Comparison of ENCODE assay signal across 26 cellular contexts in genomic region chr2:120699292-120699691, GRCh38. TPM values are rescaled to one million over a fixed set of nuclear protein-coding genes. Genes with fewer than 3 reads are reported as not detected.
DNase-seq lines count a peak whose midpoint lies in the region; ATAC-seq and TF ChIP-seq lines count a peak whose summit lies in the region.
"Had no signal": no experiment of that assay in that cellular context is flagged by ENCODE, and none has a peak within 500 bp of the region (broad histone marks: within the 10 kb centered on the region; RNA-seq: fewer than 3 reads in every experiment).

No MANE protein-coding gene starts in this region.

- H3K27ac Mint-ChIP-seq in neural progenitor cell, result no peak overlapping the region
- no peak overlapping the region for H3K27ac Mint-ChIP-seq in CD4-positive, alpha-beta T cell
- H3K27ac Mint-ChIP-seq: CD8-positive, alpha-beta T cell; T-helper 1 cell treated with Interleukin-12 subunit alpha and Interleukin-12 subunit beta and Interleukin-4 antibody, amounts not matched to agents 30 μg/mL and 1 μg/mL, for 36 hours had no signal

- H3K79me2 ChIP-seq in neural progenitor cell (ENCODE audit: low read depth), result no peaks in the 10 kb centered on the region

- H3K9ac ChIP-seq in neural progenitor cell, result no peak overlapping the region
- H3K9ac ChIP-seq: BLaER1 treated with 17β-estradiol and CSF1 and Interleukin-3, amounts not matched to agents 10 nM and 100 nM had no signal

- H3K4me1 Mint-ChIP-seq in neural progenitor cell, result peaks cover 25% of the 10 kb centered on the region
- peaks cover 6% of the 10 kb centered on the region for H3K4me1 Mint-ChIP-seq in CD4-positive, alpha-beta T cell (ENCODE audit: low read depth)

- POLR2A ChIA-PET in CD4-positive, alpha-beta T cell (lab: Charles Lee), result no interaction called here

- H3K9me3 Mint-ChIP-seq in neural progenitor cell, result no peaks in the 10 kb centered on the region
- no peaks in the 10 kb centered on the region for H3K9me3 Mint-ChIP-seq in CD4-positive, alpha-beta T cell
- H3K9me3 Mint-ChIP-seq: CD8-positive, alpha-beta T cell; T-helper 1 cell treated with Interleukin-12 subunit alpha and Interleukin-12 subunit beta and Interleukin-4 antibody, amounts not matched to agents 30 μg/mL and 1 μg/mL, for 36 hours had no signal

- H3K4me3 Mint-ChIP-seq in neural progenitor cell, result no peak overlapping the region
- H3K4me3 Mint-ChIP-seq in CD4-positive, alpha-beta T cell, result no peak overlapping the region
- H3K4me3 Mint-ChIP-seq: CD8-positive, alpha-beta T cell; T-helper 1 cell treated with Interleukin-12 subunit alpha and Interleukin-12 subunit beta and Interleukin-4 antibody, amounts not matched to agents 30 μg/mL and 1 μg/mL, for 36 hours had no signal

- no peak overlapping the region for H3K4me3 ChIP-seq in neural progenitor cell
- H3K4me3 ChIP-seq: BLaER1 treated with 17β-estradiol and CSF1 and Interleukin-3, amounts not matched to agents 10 nM and 100 nM; K562; SJSA1 had no signal

- DNase-seq in DMS 273 (lab: John Stamatoyannopoulos, UW; ENCODE audit: unreplicated experiment) (peak; percentile 21), DMS 273 treated with DMSO at 0.1 percent for 48 hours (lab: John Stamatoyannopoulos, UW) (no peak), NCI-H510A (lab: John Stamatoyannopoulos, UW) (peak; percentile 43), SK-N-DZ (ENCODE audit: low spot score) (peak; percentile 35), neural progenitor cell (ENCODE audit: low spot score) (peak; percentile 22)
- DNase-seq in CD4-positive, alpha-beta T cell, result no peak
- DNase-seq: ACHN; Calu3; CD8-positive, alpha-beta T cell; DMS79; MM.1S; NCI-H1092; NCI-H1436; NCI-H187 treated with DMSO at 0.1 percent for 48 hours; NCI-H2107; NCI-H226; NCI-H526 treated with DMSO at 0.1 percent for 48 hours; T1000 had no signal

- H3F3A ChIP-seq in neural progenitor cell (ENCODE audit: low read depth), result no peaks in the 10 kb centered on the region

- H3K4me2 ChIP-seq in neural progenitor cell, result no peak overlapping the region
- H3K4me2 ChIP-seq: BLaER1 treated with 17β-estradiol and CSF1 and Interleukin-3, amounts not matched to agents 10 nM and 100 nM had no signal

- no peaks in the 10 kb centered on the region for H3K4me1 ChIP-seq in neural progenitor cell

- H2AFZ ChIP-seq in neural progenitor cell (replicated peaks), result no peak overlapping the region

- no peak overlapping the region for H3K27ac ChIP-seq in neural progenitor cell
- no peak overlapping the region for H3K27ac ChIP-seq in CD4-positive, alpha-beta T cell (ENCODE audit: low read depth, low read length)
- H3K27ac ChIP-seq: 22Rv1; BLaER1 treated with 17β-estradiol and CSF1 and Interleukin-3, amounts not matched to agents 10 nM and 100 nM; SJSA1 had no signal

- H4K20me1 ChIP-seq in neural progenitor cell (ENCODE audit: low read depth), result no peaks in the 10 kb centered on the region

- peaks cover 23% of the 10 kb centered on the region for H3K27me3 ChIP-seq in neural progenitor cell
- H3K27me3 ChIP-seq in CD4-positive, alpha-beta T cell (ENCODE audit: control insufficient read depth, insufficient read depth, low read length), result peaks cover 15% of the 10 kb centered on the region
- H3K27me3 ChIP-seq: SJSA1 had no signal

- CTCF ChIA-PET in CD4-positive, alpha-beta T cell (lab: Charles Lee), result no interaction called here

- intact Hi-C loops in CD4-positive, alpha-beta T cell (cut with DNase I, micrococcal nuclease), result no loop called here

- no peaks in the 10 kb centered on the region for H3K36me3 ChIP-seq in neural progenitor cell
- H3K36me3 ChIP-seq: BLaER1 treated with 17β-estradiol and CSF1 and Interleukin-3, amounts not matched to agents 10 nM and 100 nM; SJSA1 had no signal

- ATAC-seq in GM21737 (IDR thresholded peaks at IDR 0.05; ENCODE audit: unreplicated experiment) (no peak), HG03442 (IDR thresholded peaks at IDR 0.05; ENCODE audit: unreplicated experiment) (no peak)
- ATAC-seq in CD4-positive, alpha-beta T cell (ENCODE audit: poor library complexity), result no peak
- ATAC-seq: CD8-positive, alpha-beta T cell; K562; Panc1 had no signal

- no peak for TF ChIP-seq CTCF in neural progenitor cell (IDR thresholded peaks at IDR 0.05)
- TF ChIP-seq CTCF in CD4-positive, alpha-beta T cell (IDR thresholded peaks at IDR 0.05), result no peak

- peaks cover 2% of the 10 kb centered on the region for H3K27me3 Mint-ChIP-seq in neural progenitor cell (ENCODE audit: insufficient read depth, low read depth)
- H3K27me3 Mint-ChIP-seq in CD4-positive, alpha-beta T cell, result peaks cover 39% of the 10 kb centered on the region

- no peaks in the 10 kb centered on the region for H3K36me3 Mint-ChIP-seq in neural progenitor cell
- no peaks in the 10 kb centered on the region for H3K36me3 Mint-ChIP-seq in CD4-positive, alpha-beta T cell (ENCODE audit: low read depth)
- H3K36me3 Mint-ChIP-seq: CD8-positive, alpha-beta T cell had no signal

- H3K9me3 ChIP-seq in neural progenitor cell (ENCODE audit: low read depth), result no peaks in the 10 kb centered on the region
- H3K9me3 ChIP-seq in CD4-positive, alpha-beta T cell (ENCODE audit: control insufficient read depth, low read length), result no peaks in the 10 kb centered on the region
- H3K9me3 ChIP-seq: BLaER1 treated with 17β-estradiol and CSF1 and Interleukin-3, amounts not matched to agents 10 nM and 100 nM; SJSA1 had no signal

RNA-seq across cellular contexts. Expression of gene GLI2, which starts 36.4 kb away (rescaled TPM):
- polyA plus RNA-seq in SK-N-DZ (2014; cell fraction: cytosol; rRNA removed), result 5.9 and 6.5 TPM in 2 replicates
- 7.2 and 10.6 TPM in 2 replicates for polyA plus RNA-seq in SK-N-DZ (2014; cell fraction: nucleus; rRNA removed)
- 9.4 and 39.6 TPM in 2 replicates for total RNA-seq in neural progenitor cell (ENCODE audit: low replicate concordance)
- total RNA-seq in CD4-positive, alpha-beta T cell, result not detected
- total RNA-seq: CD8-positive, alpha-beta T cell had no signal
- polyA plus RNA-seq: K562 had no signal

Comparison
In these comparisons a context has a peak if more than half of its experiments do, and no peak if none do; other contexts are left out.
1. DNase-seq: peak in DMS 273 (single experiment), NCI-H510A (single experiment), SK-N-DZ (single experiment) and neural progenitor cell (single experiment); none in DMS 273 treated with DMSO at 0.1 percent for 48 hours (single experiment) and CD4-positive, alpha-beta T cell (0 of 10).
2. RNA of gene GLI2, which starts 36.4 kb away (total RNA-seq): 9.4 to 39.6 TPM in neural progenitor cell; not detected in CD4-positive, alpha-beta T cell; every median in the first group is over 10 times any median in the second.